ENCODE assay signal across 1 cellular context in the genomic region with DNA sequence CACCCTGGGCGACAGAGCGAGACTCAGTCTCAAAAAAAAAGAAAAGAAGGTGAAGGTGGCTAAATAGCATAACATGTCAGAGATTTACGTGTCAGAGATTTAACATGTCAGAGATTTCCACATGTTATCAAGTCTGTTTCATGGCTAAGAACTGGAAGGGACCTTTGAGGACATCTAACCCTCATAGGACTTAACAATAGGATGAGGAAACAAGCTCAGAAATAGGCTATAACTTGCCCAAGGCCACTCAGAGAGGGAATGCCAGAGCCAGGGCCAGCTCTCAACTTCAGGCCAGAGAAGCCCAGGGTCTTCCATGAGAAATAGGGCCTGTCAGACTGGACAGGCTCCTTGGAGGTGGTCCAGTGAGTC.
TF ChIP-seq lines count a peak whose summit lies in the region.

No MANE protein-coding gene starts in this region.

TF ChIP-seq in SK-N-SH treated with all-trans-retinoic acid at 6 μM for 48 hours, 23 proteins besides CTCF, POLR2A, EP300 and RAD21 (continued from another document):
- TF ChIP-seq, protein P1, sequence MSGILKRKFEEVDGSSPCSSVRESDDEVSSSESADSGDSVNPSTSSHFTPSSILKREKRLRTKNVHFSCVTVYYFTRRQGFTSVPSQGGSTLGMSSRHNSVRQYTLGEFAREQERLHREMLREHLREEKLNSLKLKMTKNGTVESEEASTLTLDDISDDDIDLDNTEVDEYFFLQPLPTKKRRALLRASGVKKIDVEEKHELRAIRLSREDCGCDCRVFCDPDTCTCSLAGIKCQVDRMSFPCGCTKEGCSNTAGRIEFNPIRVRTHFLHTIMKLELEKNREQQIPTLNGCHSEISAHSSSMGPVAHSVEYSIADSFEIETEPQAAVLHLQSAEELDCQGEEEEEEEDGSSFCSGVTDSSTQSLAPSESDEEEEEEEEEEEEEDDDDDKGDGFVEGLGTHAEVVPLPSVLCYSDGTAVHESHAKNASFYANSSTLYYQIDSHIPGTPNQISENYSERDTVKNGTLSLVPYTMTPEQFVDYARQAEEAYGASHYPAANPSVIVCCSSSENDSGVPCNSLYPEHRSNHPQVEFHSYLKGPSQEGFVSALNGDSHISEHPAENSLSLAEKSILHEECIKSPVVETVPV (CRISPR knock-in tag; IDR thresholded peaks at IDR 0.05), result no peak
- no peak for TF ChIP-seq POU6F1 (CRISPR knock-in tag; IDR thresholded peaks at IDR 0.05; ENCODE audit: borderline replicate concordance, low read depth)
TF ChIP-seq in SK-N-SH treated with all-trans-retinoic acid at 6 μM for 48 hours: peak in this region for 0.
